ENCODE assay signal across 8 cellular contexts in the genomic region with DNA sequence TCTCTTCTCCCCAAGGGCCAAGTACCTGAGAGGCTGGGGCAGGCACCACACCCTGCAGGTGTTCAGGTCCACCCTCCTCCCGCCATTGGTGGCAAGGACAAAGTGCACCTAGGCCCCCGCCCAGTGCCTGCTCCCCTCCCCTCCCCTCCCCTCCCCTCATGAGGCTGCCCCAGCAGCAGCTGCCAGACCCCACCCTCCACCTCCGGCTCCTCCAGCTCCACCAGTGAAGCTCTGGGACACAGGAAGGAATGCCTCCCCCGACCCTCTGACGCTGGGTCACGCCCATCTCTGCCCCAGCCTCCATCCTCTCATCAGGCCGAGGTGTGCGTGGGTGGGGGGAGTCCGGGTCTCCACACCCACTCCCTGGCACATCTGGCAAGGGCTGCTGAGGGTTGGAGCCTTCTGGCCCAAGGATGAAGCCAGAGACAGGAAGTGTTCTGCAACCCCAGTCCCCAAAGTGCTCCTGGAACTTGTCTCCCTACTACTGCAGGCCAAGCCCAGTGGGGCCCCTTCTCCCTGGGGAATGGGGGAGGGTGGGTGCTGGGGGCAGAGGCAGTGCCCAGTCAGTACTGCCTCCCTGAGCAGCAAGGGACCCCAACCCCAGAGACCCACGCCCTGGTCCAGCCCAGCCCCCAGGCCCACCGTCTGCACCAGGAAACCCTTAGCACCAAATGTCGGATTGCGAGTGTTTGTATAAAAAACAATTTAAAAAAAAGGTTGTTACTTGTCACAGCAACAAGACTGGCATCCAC.
DNase-seq lines count a peak whose midpoint lies in the region; ATAC-seq lines count a peak whose summit lies in the region.

No MANE protein-coding gene starts in this region.

- H3K27me3 ChIP-seq in adipocyte (replicated peaks; ENCODE audit: control insufficient read depth, insufficient read depth, low read length) (no peaks in the 10 kb centered on the region), mucosa of rectum (ENCODE audit: control insufficient read depth in 2 of 2, insufficient read depth in 2 of 2, low read length in 2 of 2) (no peaks in the 10 kb centered on the region)

- H3K36me3 ChIP-seq in adipocyte (ENCODE audit: control insufficient read depth, insufficient read depth, low read length, severe bottlenecking) (peaks cover 33% of the 10 kb centered on the region), mucosa of rectum (ENCODE audit: control insufficient read depth in 2 of 2, insufficient read depth in 2 of 2, low read length in 2 of 2) (peaks cover 0 to 6% of the 10 kb centered on the region in 2 donors)

- peak overlapping the region; percentile 86 for H3K9ac ChIP-seq in adipocyte (ENCODE audit: low read length)
- H3K9ac ChIP-seq in mucosa of rectum (ENCODE audit: low read depth in 1 of 2, low read length in 2 of 2): peak overlapping the region; percentile 63

- DNase-seq in DMS153 treated with DMSO at 0.1 percent for 48 hours (lab: John Stamatoyannopoulos, UW; ENCODE audit: unreplicated experiment) (peak; percentile 81), NCI-H2029 treated with DMSO at 0.1 percent for 48 hours (lab: John Stamatoyannopoulos, UW) (peak; percentile 83), adipocyte (ENCODE audit: low read depth) (no peak), hepatic stellate cell (ENCODE audit: low spot score) (no peak)

- peak overlapping the region; percentile 85 for H3K4me3 ChIP-seq in adipocyte (ENCODE audit: low read length)
- peak overlapping the region; percentile 60 to 71 for H3K4me3 ChIP-seq in mucosa of rectum (ENCODE audit: low read length in 2 of 2)

- ATAC-seq in GM19467 (IDR thresholded peaks at IDR 0.05; ENCODE audit: unreplicated experiment) (no peak), HG03521 (IDR thresholded peaks at IDR 0.05; ENCODE audit: unreplicated experiment) (no peak), GM21381 (IDR thresholded peaks at IDR 0.05; ENCODE audit: unreplicated experiment) (no peak)

- H3K4me1 ChIP-seq in adipocyte (ENCODE audit: control insufficient read depth, insufficient read depth, low read length) (peaks cover 38% of the 10 kb centered on the region), mucosa of rectum (ENCODE audit: control insufficient read depth in 2 of 2, insufficient read depth in 2 of 2, low read length in 2 of 2) (peaks cover 22 to 29% of the 10 kb centered on the region in 2 donors)

- peak overlapping the region; percentile 86 to 87 for H3K27ac ChIP-seq in mucosa of rectum (ENCODE audit: low read depth in 2 of 2, low read length in 2 of 2)

- H3K9me3 ChIP-seq in adipocyte (ENCODE audit: control insufficient read depth, low read length) (no peaks in the 10 kb centered on the region), mucosa of rectum (ENCODE audit: control insufficient read depth in 2 of 2, low read length in 2 of 2) (no peaks in the 10 kb centered on the region)

Comparison
In these comparisons a context has a peak if more than half of its experiments do, and no peak if none do; other contexts are left out.
1. DNase-seq: peak in DMS153 treated with DMSO at 0.1 percent for 48 hours (single experiment) and NCI-H2029 treated with DMSO at 0.1 percent for 48 hours (single experiment); none in adipocyte (single experiment) and hepatic stellate cell (single experiment).